9 cellular contexts compared by ENCODE assay signal in genomic region chr1:206116873-206117150, GRCh38. TPM values are rescaled to one million over a fixed set of nuclear protein-coding genes. Genes with fewer than 3 reads are reported as not detected.
A peak's percentile ranks its signal among the peaks of the same experiment; 100 is the strongest.
DNase-seq lines count a peak whose midpoint lies in the region; FAIRE-seq and TF ChIP-seq lines count a peak whose summit lies in the region.
"Had no signal": no experiment of that assay in that cellular context is flagged by ENCODE, and none has a peak within 500 bp of the region (broad histone marks: within the 10 kb centered on the region; RNA-seq: fewer than 3 reads in every experiment).

No MANE protein-coding gene starts in this region.

- H3K9ac ChIP-seq in BLaER1 treated with 17β-estradiol and CSF1 and Interleukin-3, amounts not matched to agents 10 nM and 100 nM: peak overlapping the region in 5 of 11 experiments; percentile 45 to 57 (median 54); a peak in 4 of 22 replicates

- peak overlapping the region; percentile 85 to 99 (median 92); a peak in 21 of 22 replicates for H3K4me2 ChIP-seq in BLaER1 treated with 17β-estradiol and CSF1 and Interleukin-3, amounts not matched to agents 10 nM and 100 nM

- TF ChIP-seq POLR2A in GM12892 (IDR thresholded peaks at IDR 0.05; ENCODE audit: low read depth, low read length) (no peak), ovary (IDR thresholded peaks at IDR 0.05) (no peak)

- H3K4me1 ChIP-seq in BLaER1 treated with 17β-estradiol and CSF1 and Interleukin-3, amounts not matched to agents 10 nM and 100 nM: peaks cover 9 to 13% (median 12%) of the 10 kb centered on the region in 10 experiments; a peak in 18 of 20 replicates
- H3K4me1 ChIP-seq in neuron (ENCODE audit: insufficient read depth, low read length) (peaks cover 10% of the 10 kb centered on the region), ovary (ENCODE audit: insufficient read depth) (peaks cover 8% of the 10 kb centered on the region)

- TF ChIP-seq CTCF in epithelial cell of proximal tubule (conservative IDR thresholded peaks at IDR 0.05; ENCODE audit: low read depth, low read length) (no peak), ovary (IDR thresholded peaks at IDR 0.05) (no peak)

- intact Hi-C loops in ovary (cut with DNase I): no loop called here

- TF ChIP-seq EP300 in ovary (IDR thresholded peaks at IDR 0.05): no peak

- H2AFZ ChIP-seq in neuron (ENCODE audit: low read depth, low read length): peak overlapping the region; percentile 44

- FAIRE-seq in GM12892 (lab: Jason Lieb, UNC): no peak

- no peaks in the 10 kb centered on the region; a peak in 3 of 22 replicates for H4K20me1 ChIP-seq in BLaER1 treated with 17β-estradiol and CSF1 and Interleukin-3, amounts not matched to agents 10 nM and 100 nM

- H3K27ac ChIP-seq in BLaER1 treated with 17β-estradiol and CSF1 and Interleukin-3, amounts not matched to agents 10 nM and 100 nM: no peak overlapping the region
- H3K27ac ChIP-seq in ovary: no peak overlapping the region

- H3K27me3 ChIP-seq in BLaER1 treated with 17β-estradiol and CSF1 and Interleukin-3, amounts not matched to agents 10 nM and 100 nM: peaks cover 33 to 49% (median 41%) of the 10 kb centered on the region in 11 experiments
- H3K27me3 ChIP-seq in MG63 (peaks cover 5% of the 10 kb centered on the region; the same call in 1 of the 2 replicates), neuron (ENCODE audit: insufficient read depth, low read length) (peaks cover 59% of the 10 kb centered on the region), ovary (no peaks in the 10 kb centered on the region)

- peak overlapping the region in 6 of 10 experiments; percentile 45 to 68 (median 58); a peak in 8 of 20 replicates for H3K4me3 ChIP-seq in BLaER1 treated with 17β-estradiol and CSF1 and Interleukin-3, amounts not matched to agents 10 nM and 100 nM
- H3K4me3 ChIP-seq in MG63: peak overlapping the region; percentile 39; the same call in 1 of the 2 replicates
- peak overlapping the region; percentile 45 for H3K4me3 ChIP-seq in epithelial cell of proximal tubule (ENCODE audit: low read depth, low read length)
- H3K4me3 ChIP-seq in neuron (ENCODE audit: low read length): peak overlapping the region; percentile 27
- no peak overlapping the region for H3K4me3 ChIP-seq in ovary

- 9 to 16% (median 13%) methylated on average over 5 of the region's 5 CpGs for WGBS in ovary, 3 donors

- no peaks in the 10 kb centered on the region for H3K36me3 ChIP-seq in BLaER1 treated with 17β-estradiol and CSF1 and Interleukin-3, amounts not matched to agents 10 nM and 100 nM
- H3K36me3 ChIP-seq in MG63 (no peaks in the 10 kb centered on the region), neuron (ENCODE audit: insufficient read depth, low read length) (no peaks in the 10 kb centered on the region), ovary (no peaks in the 10 kb centered on the region)

- DNase-seq in MG63: no peak
- DNase-seq in epithelial cell of proximal tubule (ENCODE audit: low read depth): no peak
- DNase-seq in activated gamma-delta T cell (lab: John Stamatoyannopoulos, UW): no peak
- no peak for DNase-seq in GM12892 (ENCODE audit: insufficient read length)
- no peak for DNase-seq in NCI-H1436 treated with DMSO at 0.1 percent for 48 hours (lab: John Stamatoyannopoulos, UW)
- DNase-seq in ovary: no peak
- DNase-seq: GF-D8 had no signal

- peaks cover 12 to 20% (median 14%) of the 10 kb centered on the region in 11 experiments; a peak in 21 of 22 replicates for H3K9me3 ChIP-seq in BLaER1 treated with 17β-estradiol and CSF1 and Interleukin-3, amounts not matched to agents 10 nM and 100 nM (replicated peaks in 1 of 11)
- peaks cover 7% of the 10 kb centered on the region for H3K9me3 ChIP-seq in MG63
- H3K9me3 ChIP-seq in neuron (ENCODE audit: low read length): no peaks in the 10 kb centered on the region
- no peaks in the 10 kb centered on the region for H3K9me3 ChIP-seq in ovary

RNA-seq across cellular contexts. Expression of gene AVPR1B, which starts 0.4 kb away (rescaled TPM):
- total RNA-seq in MG63 (2014; rRNA removed; shearing (Covaris generic); ENCODE audit: low replicate concordance): not detected in 2 replicates
- total RNA-seq in epithelial cell of proximal tubule (not detected in 2 replicates), ovary (not detected)
- not detected for polyA plus RNA-seq in GM12892 (2012; ENCODE audit: missing spikeins)
- polyA plus RNA-seq in ovary: not detected
